Comparison of ENCODE assay signal across 9 cellular contexts in the genomic region with DNA sequence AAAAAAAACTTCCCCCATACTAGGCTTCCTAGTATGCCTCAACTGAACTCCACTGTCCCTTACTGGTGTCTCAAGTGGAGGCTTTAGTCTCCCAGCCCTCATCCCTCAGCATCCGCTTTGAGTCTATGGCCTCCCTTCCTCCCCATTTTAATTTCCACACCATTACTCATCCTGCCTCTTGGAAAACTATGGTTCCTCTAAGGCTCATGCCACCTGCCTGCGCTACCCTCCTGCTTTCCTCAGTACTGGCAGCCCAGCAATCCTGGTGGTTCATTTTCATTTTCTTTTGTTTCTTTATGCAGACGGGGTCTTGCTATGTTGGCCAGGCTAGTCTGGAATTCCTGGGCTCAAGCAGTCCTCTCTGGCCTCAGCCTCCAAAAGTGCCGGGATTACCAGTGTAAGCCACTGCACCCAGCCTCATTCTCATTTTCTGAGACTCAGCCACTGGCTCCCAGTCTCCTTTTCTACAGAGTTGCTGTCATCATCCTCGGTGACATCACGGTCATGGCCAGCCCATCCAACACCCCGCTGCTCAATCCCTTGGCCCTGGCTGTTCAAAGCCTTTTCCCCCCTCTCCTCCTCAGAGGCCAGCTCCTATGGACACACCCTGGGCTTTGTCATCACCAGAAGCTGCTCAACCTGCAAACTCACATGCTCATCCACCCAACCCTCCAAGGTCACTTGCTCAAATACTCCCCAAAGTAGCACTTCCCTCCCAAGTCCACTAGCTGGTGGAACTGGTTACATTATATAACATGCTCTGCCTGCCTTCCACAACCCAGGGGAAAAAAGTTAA. TPM values are rescaled to one million over a fixed set of nuclear protein-coding genes. Genes with fewer than 3 reads are reported as not detected.
A peak's percentile ranks its signal among the peaks of the same experiment; 100 is the strongest.
DNase-seq lines count a peak whose midpoint lies in the region; ATAC-seq, FAIRE-seq and TF ChIP-seq lines count a peak whose summit lies in the region.
"Had no signal": no experiment of that assay in that cellular context is flagged by ENCODE, and none has a peak within 500 bp of the region (broad histone marks: within the 10 kb centered on the region; RNA-seq: fewer than 3 reads in every experiment).

No MANE protein-coding gene starts in this region.

- peak overlapping the region; percentile 0 to 92 (median 56) for H3K4me3 Mint-ChIP-seq in naive B cell

- POLR2A ChIA-PET in K562 (lab: Yijun Ruan, JAX): interaction anchor here (0.6 to 1.3 kb wide), 5 partner anchors 10 to 533 kb away, joined by 3 to 4 read pairs (median 3); no protein-coding TSS in a partner anchor

- TF ChIP-seq EP300 in K562 (IDR thresholded peaks at IDR 0.05; ENCODE audit: low read length) (no peak), upper lobe of left lung (IDR thresholded peaks at IDR 0.05) (no peak)

- H3K27ac ChIP-seq in heart left ventricle (peak overlapping the region in 10 of 12 donors; percentile 90 to 100 (median 96)), K562 (ENCODE audit: extremely low read depth, low read depth, low read length) (no peak overlapping the region), upper lobe of left lung (peak overlapping the region; percentile 91 to 99 (median 96))

- H3K4me3 ChIP-seq in heart left ventricle (no peak overlapping the region), K562 (no peak overlapping the region), upper lobe of left lung (no peak overlapping the region)

- H3K27me3 ChIP-seq in heart left ventricle (no peaks in the 10 kb centered on the region), K562 (ENCODE audit: control insufficient read depth in 2 of 2, insufficient read depth in 2 of 2, low read length in 2 of 2) (no peaks in the 10 kb centered on the region), upper lobe of left lung (no peaks in the 10 kb centered on the region)

- H2AFZ ChIP-seq in K562 (ENCODE audit: low read depth, low read length): no peak overlapping the region

- intact Hi-C loops in heart left ventricle (cut with DNase I): loop anchor here in 2 of 10 donors (5.0 to 10.0 kb wide), 4 partner anchors 33 to 382 kb away; partner anchors contain the start of genes CHRNB2 (in 1 of the 2), CKS1B (in 1 of the 2), SHC1 (in 1 of the 2) and UBE2Q1 (in 1 of the 2)
- intact Hi-C loops in left cardiac atrium (cut with DNase I): no loop called here
- intact Hi-C loops in K562 (cut with micrococcal nuclease): loop anchor here (5.0 kb wide), 1 partner anchor 167 kb away; no protein-coding TSS in a partner anchor

- no peak for FAIRE-seq in K562 (lab: Jason Lieb, UNC)

- in situ Hi-C loops in K562 (cut with MboI): no loop called here

- no peak for ATAC-seq in heart left ventricle
- ATAC-seq in left cardiac atrium: no peak
- ATAC-seq in K562: no peak
- no peak for ATAC-seq in naive B cell (ENCODE audit: low read depth in 2 of 2)
- ATAC-seq in upper lobe of left lung (ENCODE audit: low FRiP score in 2 of 2): no peak

- peaks cover 54 to 74% (median 70%) of the 10 kb centered on the region in 3 donors for H3K4me1 Mint-ChIP-seq in naive B cell

- H3K4me2 ChIP-seq in K562 (ENCODE audit: insufficient read depth, low read length): no peak overlapping the region

- TF ChIP-seq CTCF in heart left ventricle (IDR thresholded peaks at IDR 0.05) (no peak), K562 (IDR thresholded peaks at IDR 0.05 in 2 of 3, conservative IDR thresholded peaks at IDR 0.05 in 1 of 3; ENCODE audit: insufficient read depth in 2 of 3, low read depth in 1 of 3, low read length in 3 of 3) (no peak), upper lobe of left lung (IDR thresholded peaks at IDR 0.05) (no peak), GM10266 (IDR thresholded peaks at IDR 0.05; ENCODE audit: control insufficient read depth, insufficient read depth, low read depth, missing control alignments) (no peak)

- H3K36me3 ChIP-seq in heart left ventricle (no peaks in the 10 kb centered on the region), K562 (ENCODE audit: control insufficient read depth, insufficient read depth, low read length) (no peaks in the 10 kb centered on the region), upper lobe of left lung (no peaks in the 10 kb centered on the region)

- 94 to 96% (median 96%) methylated on average over 7 of the region's 7 CpGs for WGBS in heart left ventricle, 4 donors
- 84% methylated on average over 7 of the region's 7 CpGs for WGBS in K562 (ENCODE audit: insufficient coverage, low coverage, missing lambda C conversion rate)
- WGBS in upper lobe of left lung, 2 donors: 97 to 98% methylated on average over 7 of the region's 7 CpGs

- no TSS peak for BruUV-seq in K562 (replicated peaks; lab: Mats Ljungman, UMichigan)

- H3K36me3 Mint-ChIP-seq in naive B cell: no peaks in the 10 kb centered on the region

- H3K9me1 ChIP-seq in K562 (ENCODE audit: control insufficient read depth, insufficient read depth, low read length): no peaks in the 10 kb centered on the region

- H3K4me1 ChIP-seq in heart left ventricle (peaks cover 0 to 56% (median 20%) of the 10 kb centered on the region in 12 donors), K562 (replicated peaks in 1 of 2; ENCODE audit: control insufficient read depth in 2 of 2, insufficient read depth in 2 of 2, low read length in 2 of 2) (peaks cover 30 to 41% of the 10 kb centered on the region in 2 experiments; a peak in 4 of 5 replicates), upper lobe of left lung (peaks cover 30 to 45% (median 41%) of the 10 kb centered on the region in 4 donors)

- H3K9me3 ChIP-seq in heart left ventricle (no peaks in the 10 kb centered on the region), K562 (replicated peaks; ENCODE audit: control insufficient read depth, insufficient read depth, low read depth, low read length) (no peaks in the 10 kb centered on the region), upper lobe of left lung (no peaks in the 10 kb centered on the region)

- H3K27me3 Mint-ChIP-seq in naive B cell: no peaks in the 10 kb centered on the region

- no peaks in the 10 kb centered on the region for H4K20me1 ChIP-seq in K562 (replicated peaks; ENCODE audit: control insufficient read depth, insufficient read depth, low read length)

- TF ChIP-seq POLR2A in heart left ventricle (IDR thresholded peaks at IDR 0.05): no peak
- TF ChIP-seq POLR2A in K562 (conservative IDR thresholded peaks at IDR 0.05): no peak
- no peak for TF ChIP-seq POLR2A in upper lobe of left lung (IDR thresholded peaks at IDR 0.05)

- peak overlapping the region in 1 of 2 experiments; percentile 64; a peak in 1 of 4 replicates for H3K9ac ChIP-seq in K562 (ENCODE audit: insufficient read depth in 1 of 2, low read depth in 2 of 2, low read length in 2 of 2)

- peaks cover 0 to 1% (median 0%) of the 10 kb centered on the region in 7 donors for H3K9me3 Mint-ChIP-seq in naive B cell

- CTCF ChIA-PET in K562 (lab: Yijun Ruan, JAX; ENCODE audit: low intra/inter-chr PET ratio): no interaction called here

- H3K27ac Mint-ChIP-seq in naive B cell: peak overlapping the region in 5 of 6 donors; percentile 33 to 98 (median 84)

- H3K79me2 ChIP-seq in K562 (ENCODE audit: control insufficient read depth, insufficient read depth, low read length): peaks cover 3% of the 10 kb centered on the region; the same call in 1 of the 3 replicates

- DNase-seq in heart left ventricle (peak in 2 of 5 donors; percentile 10 to 16), left cardiac atrium (no peak), K562 (ENCODE audit: extremely low read depth in 1 of 4, low spot score in 3 of 4) (peak in 1 of 4 experiments; percentile 34), naive B cell (no peak), upper lobe of left lung (no peak), OCI-M2 (lab: John Stamatoyannopoulos, UW; ENCODE audit: unreplicated experiment) (no peak), HK-2 (ENCODE audit: unreplicated experiment) (no peak), GM10266 (ENCODE audit: extremely low spot score) (no peak)
- DNase-seq: NCI-H510A had no signal

- TF ChIP-seq RAD21 in K562 (CRISPR knock-in tag; conservative IDR thresholded peaks at IDR 0.05 in 1 of 2, IDR thresholded peaks at IDR 0.05 in 1 of 2): no peak

RNA-seq across cellular contexts. Expression of gene PMVK, which starts 2.3 kb away (rescaled TPM):
- total RNA-seq in heart left ventricle (10 to 100 TPM; 12.8 to 50.8 (median 37.5) TPM), left cardiac atrium (10 to 100 TPM; 55.9 to 63.7 TPM), K562 (2014; rRNA removed) (6.3 and 6.5 TPM in 2 replicates), K562 (2014; rRNA removed; fragmentation: Illumina TruSeq; extraction: Trizol) (4.7 and 6.0 TPM in 2 replicates), K562 (2015; rRNA removed; fragmentation: Illumina TruSeq; extraction: Trizol) (9.4 and 9.9 TPM in 2 replicates), K562 (2021) (11.8 and 14.1 TPM in 2 replicates), upper lobe of left lung (10 to 100 TPM in 5 of 6 donors, 1 to 10 TPM in 1; 9.4 to 51.6 (median 29.8) TPM)
- polyA plus RNA-seq in heart left ventricle (10 to 100 TPM; 47.1 to 52.1 TPM), K562 (2011; rRNA removed) (9.5 and 11.4 TPM in 2 replicates), K562 (2014; fragmentation: Illumina TruSeq; extraction: Trizol) (6.3 and 9.6 TPM in 2 replicates), K562 (2014; fragmentation: Nextera tagmentation; extraction: Ambion mirVana) (1 to 10 TPM; 1.1 to 3.8 TPM), K562 (2014; rRNA removed) (15.3 and 16.4 TPM in 2 replicates), naive B cell (ENCODE audit: low read depth in 6 of 6) (10 to 100 TPM; 30.8 to 45.7 (median 33.3) TPM)
- total RNA-seq in K562 (2011; cell fraction: chromatin; rRNA removed; ENCODE audit: low replicate concordance): 0.67 and 3.0 TPM in 2 replicates
- total RNA-seq in K562 (2011; cell fraction: nucleolus; rRNA removed): 3.2 and 5.5 TPM in 2 replicates
- total RNA-seq in K562 (2011; cell fraction: nucleoplasm; rRNA removed): 2.6 and 3.1 TPM in 2 replicates
- 10.1 and 13.2 TPM in 2 replicates for polyA plus RNA-seq in K562 (2011; cell fraction: cytosol; rRNA removed)
- 3.5 and 5.5 TPM in 2 replicates for polyA plus RNA-seq in K562 (2011; cell fraction: nucleus; rRNA removed)
- polyA plus RNA-seq in K562 (2012): 23.3 and 24.8 TPM in 2 replicates
- 3.7 and 5.3 TPM in 2 replicates for polyA minus RNA-seq in K562 (2011; rRNA and poly(A)+ RNA removed)
- 5.9 and 6.6 TPM in 2 replicates for polyA minus RNA-seq in K562 (2011; cell fraction: cytosol; rRNA and poly(A)+ RNA removed)
- polyA minus RNA-seq in K562 (2011; cell fraction: nucleus; rRNA and poly(A)+ RNA removed): 1.5 and 1.7 TPM in 2 replicates

RNA-seq across cellular contexts. Expression of gene PBXIP1, which starts 17.1 kb away (rescaled TPM):
- 10 to 100 TPM; 38.2 to 70.4 (median 51.7) TPM for total RNA-seq in heart left ventricle
- polyA plus RNA-seq in heart left ventricle: 10 to 100 TPM; 36.9 to 38.2 TPM
- 10 to 100 TPM; 58.8 to 69.7 TPM for total RNA-seq in left cardiac atrium
- total RNA-seq in K562 (2011; cell fraction: chromatin; rRNA removed; ENCODE audit: low replicate concordance): 10.0 and 21.8 TPM in 2 replicates
- total RNA-seq in K562 (2011; cell fraction: nucleolus; rRNA removed): 12.2 and 13.8 TPM in 2 replicates
- 14.2 and 19.3 TPM in 2 replicates for total RNA-seq in K562 (2011; cell fraction: nucleoplasm; rRNA removed)
- total RNA-seq in K562 (2014; rRNA removed): 8.2 and 10.2 TPM in 2 replicates
- 2.7 and 3.0 TPM in 2 replicates for total RNA-seq in K562 (2014; rRNA removed; fragmentation: Illumina TruSeq; extraction: Trizol)
- total RNA-seq in K562 (2015; rRNA removed; fragmentation: Illumina TruSeq; extraction: Trizol): 4.9 and 5.1 TPM in 2 replicates
- total RNA-seq in K562 (2021): 6.3 and 8.3 TPM in 2 replicates
- 6.9 and 7.9 TPM in 2 replicates for polyA plus RNA-seq in K562 (2011; rRNA removed)
- 7.4 and 8.1 TPM in 2 replicates for polyA plus RNA-seq in K562 (2011; cell fraction: cytosol; rRNA removed)
- 14.0 and 19.5 TPM in 2 replicates for polyA plus RNA-seq in K562 (2011; cell fraction: nucleus; rRNA removed)
- 8.3 and 23.2 TPM in 2 replicates for polyA plus RNA-seq in K562 (2012)
- 5.8 and 6.8 TPM in 2 replicates for polyA plus RNA-seq in K562 (2014; fragmentation: Illumina TruSeq; extraction: Trizol)
- polyA plus RNA-seq in K562 (2014; fragmentation: Nextera tagmentation; extraction: Ambion mirVana): under 1 TPM; 0.13 to 0.22 TPM
- 8.0 TPM in 2 replicates for polyA plus RNA-seq in K562 (2014; rRNA removed)
- 3.3 and 4.3 TPM in 2 replicates for polyA minus RNA-seq in K562 (2011; rRNA and poly(A)+ RNA removed)
- 4.0 and 9.3 TPM in 2 replicates for polyA minus RNA-seq in K562 (2011; cell fraction: cytosol; rRNA and poly(A)+ RNA removed)
- 2.8 and 3.6 TPM in 2 replicates for polyA minus RNA-seq in K562 (2011; cell fraction: nucleus; rRNA and poly(A)+ RNA removed)
- 10 to 100 TPM; 36.2 to 77.3 (median 69.5) TPM for polyA plus RNA-seq in naive B cell (ENCODE audit: low read depth in 6 of 6)
- total RNA-seq in upper lobe of left lung: 100 to 1,000 TPM in 1 of 6 donors, 10 to 100 TPM in 5; 72.1 to 108 (median 83.7) TPM

RNA-seq across cellular contexts. Expression of gene PYGO2, which starts 22.8 kb away (rescaled TPM):
- 10 to 100 TPM; 10.7 to 19.2 (median 16.3) TPM for total RNA-seq in heart left ventricle
- 10 to 100 TPM in 1 of 2 donors, 1 to 10 TPM in 1; 9.7 to 18.0 TPM for polyA plus RNA-seq in heart left ventricle
- total RNA-seq in left cardiac atrium: 10 to 100 TPM; 15.3 to 15.8 TPM
- 24.1 and 50.9 TPM in 2 replicates for total RNA-seq in K562 (2011; cell fraction: chromatin; rRNA removed; ENCODE audit: low replicate concordance)
- 40.4 and 41.1 TPM in 2 replicates for total RNA-seq in K562 (2011; cell fraction: nucleolus; rRNA removed)
- 36.8 and 44.0 TPM in 2 replicates for total RNA-seq in K562 (2011; cell fraction: nucleoplasm; rRNA removed)
- 18.2 and 28.9 TPM in 2 replicates for total RNA-seq in K562 (2014; rRNA removed)
- total RNA-seq in K562 (2014; rRNA removed; fragmentation: Illumina TruSeq; extraction: Trizol): 15.2 and 15.8 TPM in 2 replicates
- 17.7 and 18.1 TPM in 2 replicates for total RNA-seq in K562 (2015; rRNA removed; fragmentation: Illumina TruSeq; extraction: Trizol)
- 36.2 and 36.7 TPM in 2 replicates for total RNA-seq in K562 (2021)
- 23.5 and 28.3 TPM in 2 replicates for polyA plus RNA-seq in K562 (2011; rRNA removed)
- 26.2 and 37.5 TPM in 2 replicates for polyA plus RNA-seq in K562 (2011; cell fraction: cytosol; rRNA removed)
- polyA plus RNA-seq in K562 (2011; cell fraction: nucleus; rRNA removed): 43.0 and 57.2 TPM in 2 replicates
- 25.4 and 27.4 TPM in 2 replicates for polyA plus RNA-seq in K562 (2012)
- polyA plus RNA-seq in K562 (2014; fragmentation: Illumina TruSeq; extraction: Trizol): 32.5 and 34.3 TPM in 2 replicates
- 1 to 10 TPM; 8.3 to 8.6 TPM for polyA plus RNA-seq in K562 (2014; fragmentation: Nextera tagmentation; extraction: Ambion mirVana)
- polyA plus RNA-seq in K562 (2014; rRNA removed): 24.6 and 28.1 TPM in 2 replicates
- 14.7 and 16.1 TPM in 2 replicates for polyA minus RNA-seq in K562 (2011; rRNA and poly(A)+ RNA removed)
- polyA minus RNA-seq in K562 (2011; cell fraction: cytosol; rRNA and poly(A)+ RNA removed): 13.7 and 16.1 TPM in 2 replicates
- polyA minus RNA-seq in K562 (2011; cell fraction: nucleus; rRNA and poly(A)+ RNA removed): 13.5 and 15.3 TPM in 2 replicates
- 10 to 100 TPM in 5 of 6 donors, 1 to 10 TPM in 1; 10.0 to 45.1 (median 29.4) TPM for polyA plus RNA-seq in naive B cell (ENCODE audit: low read depth in 6 of 6)
- total RNA-seq in upper lobe of left lung: 10 to 100 TPM; 20.1 to 41.9 (median 27.5) TPM

RNA-seq across cellular contexts. Expression of gene SHC1, which starts 31.7 kb away (rescaled TPM):
- 100 to 1,000 TPM in 1 of 9 donors, 10 to 100 TPM in 8; 38.8 to 115 (median 62.4) TPM for total RNA-seq in heart left ventricle
- polyA plus RNA-seq in heart left ventricle: 10 to 100 TPM; 23.6 to 93.7 TPM
- 100 to 1,000 TPM in 1 of 2 donors, 10 to 100 TPM in 1; 88.7 to 102 TPM for total RNA-seq in left cardiac atrium
- total RNA-seq in K562 (2011; cell fraction: chromatin; rRNA removed; ENCODE audit: low replicate concordance): 85.7 and 174 TPM in 2 replicates
- 69.6 and 76.4 TPM in 2 replicates for total RNA-seq in K562 (2011; cell fraction: nucleolus; rRNA removed)
- total RNA-seq in K562 (2011; cell fraction: nucleoplasm; rRNA removed): 94.4 and 106 TPM in 2 replicates
- total RNA-seq in K562 (2014; rRNA removed): 51.9 and 57.2 TPM in 2 replicates
- total RNA-seq in K562 (2014; rRNA removed; fragmentation: Illumina TruSeq; extraction: Trizol): 34.1 and 35.4 TPM in 2 replicates
- 34.4 and 35.9 TPM in 2 replicates for total RNA-seq in K562 (2015; rRNA removed; fragmentation: Illumina TruSeq; extraction: Trizol)
- 66.4 and 68.4 TPM in 2 replicates for total RNA-seq in K562 (2021)
- 64.8 and 81.2 TPM in 2 replicates for polyA plus RNA-seq in K562 (2011; rRNA removed)
- 63.5 and 90.8 TPM in 2 replicates for polyA plus RNA-seq in K562 (2011; cell fraction: cytosol; rRNA removed)
- 143 and 200 TPM in 2 replicates for polyA plus RNA-seq in K562 (2011; cell fraction: nucleus; rRNA removed)
- polyA plus RNA-seq in K562 (2012): 57.8 and 71.5 TPM in 2 replicates
- polyA plus RNA-seq in K562 (2014; fragmentation: Illumina TruSeq; extraction: Trizol): 93.7 and 113 TPM in 2 replicates
- polyA plus RNA-seq in K562 (2014; fragmentation: Nextera tagmentation; extraction: Ambion mirVana): 1 to 10 TPM; 4.1 to 5.4 TPM
- 57.7 and 58.0 TPM in 2 replicates for polyA plus RNA-seq in K562 (2014; rRNA removed)
- 45.0 and 49.1 TPM in 2 replicates for polyA minus RNA-seq in K562 (2011; rRNA and poly(A)+ RNA removed)
- 30.6 and 37.4 TPM in 2 replicates for polyA minus RNA-seq in K562 (2011; cell fraction: cytosol; rRNA and poly(A)+ RNA removed)
- 22.3 and 27.7 TPM in 2 replicates for polyA minus RNA-seq in K562 (2011; cell fraction: nucleus; rRNA and poly(A)+ RNA removed)
- 10 to 100 TPM; 23.3 to 34.0 (median 26.3) TPM for polyA plus RNA-seq in naive B cell (ENCODE audit: low read depth in 6 of 6)
- total RNA-seq in upper lobe of left lung: 100 to 1,000 TPM in 1 of 6 donors, 10 to 100 TPM in 5; 55.5 to 130 (median 69.1) TPM

RNA-seq across cellular contexts. Expression of gene CKS1B, which starts 35.7 kb away (rescaled TPM):
- total RNA-seq in heart left ventricle (10 to 100 TPM; 11.0 to 30.0 (median 16.7) TPM), left cardiac atrium (10 to 100 TPM; 26.9 to 33.8 TPM), K562 (2014; rRNA removed) (215 and 262 TPM in 2 replicates), K562 (2014; rRNA removed; fragmentation: Illumina TruSeq; extraction: Trizol) (364 and 410 TPM in 2 replicates), K562 (2015; rRNA removed; fragmentation: Illumina TruSeq; extraction: Trizol) (269 and 292 TPM in 2 replicates), K562 (2021) (256 and 270 TPM in 2 replicates), upper lobe of left lung (10 to 100 TPM in 5 of 6 donors, 1 to 10 TPM in 1; 9.9 to 31.1 (median 22.5) TPM)
- polyA plus RNA-seq in heart left ventricle (10 to 100 TPM in 1 of 2 donors, 1 to 10 TPM in 1; 6.8 to 48.9 TPM), K562 (2011; rRNA removed) (754 and 835 TPM in 2 replicates), K562 (2014; fragmentation: Illumina TruSeq; extraction: Trizol) (611 and 624 TPM in 2 replicates), K562 (2014; fragmentation: Nextera tagmentation; extraction: Ambion mirVana) (1,000 to 10,000 TPM; 1,039 to 1,103 TPM), K562 (2014; rRNA removed) (460 and 477 TPM in 2 replicates), naive B cell (ENCODE audit: low read depth in 6 of 6) (100 to 1,000 TPM; 117 to 196 (median 131) TPM)
- 61.9 and 74.9 TPM in 2 replicates for total RNA-seq in K562 (2011; cell fraction: chromatin; rRNA removed; ENCODE audit: low replicate concordance)
- 70.0 and 71.3 TPM in 2 replicates for total RNA-seq in K562 (2011; cell fraction: nucleolus; rRNA removed)
- total RNA-seq in K562 (2011; cell fraction: nucleoplasm; rRNA removed): 120 and 182 TPM in 2 replicates
- 831 and 1,136 TPM in 2 replicates for polyA plus RNA-seq in K562 (2011; cell fraction: cytosol; rRNA removed)
- 223 and 387 TPM in 2 replicates for polyA plus RNA-seq in K562 (2011; cell fraction: nucleus; rRNA removed)
- polyA plus RNA-seq in K562 (2012): 544 and 581 TPM in 2 replicates
- 383 and 393 TPM in 2 replicates for polyA minus RNA-seq in K562 (2011; rRNA and poly(A)+ RNA removed)
- 80.9 and 85.6 TPM in 2 replicates for polyA minus RNA-seq in K562 (2011; cell fraction: cytosol; rRNA and poly(A)+ RNA removed)
- polyA minus RNA-seq in K562 (2011; cell fraction: nucleus; rRNA and poly(A)+ RNA removed): 24.2 and 63.2 TPM in 2 replicates
